ENCODE assay signal across 7 cellular contexts in genomic region chr19:7918062-7918614, GRCh38. TPM values are rescaled to one million over a fixed set of nuclear protein-coding genes. Genes with fewer than 3 reads are reported as not detected.
A peak's percentile ranks its signal among the peaks of the same experiment; 100 is the strongest.
DNase-seq lines count a peak whose midpoint lies in the region; ATAC-seq, FAIRE-seq and TF ChIP-seq lines count a peak whose summit lies in the region.
"Not testable (repeated sequence)": the region's sequence is repeated elsewhere in the genome, so short reads cannot be mapped to it uniquely, and the experiment has no call there.
"Had no signal": no experiment of that assay in that cellular context is flagged by ENCODE, and none has a peak within 500 bp of the region (broad histone marks: within the 10 kb centered on the region; RNA-seq: fewer than 3 reads in every experiment).

No MANE protein-coding gene starts in this region.

- peaks cover 30% of the 10 kb centered on the region for H3K27me3 ChIP-seq in MM.1S (replicated peaks; ENCODE audit: insufficient read depth, low read length)
- H3K27me3 ChIP-seq in ectodermal cell (ENCODE audit: control insufficient read depth, insufficient read depth, low read length, poor library complexity, severe bottlenecking) = peaks cover 60% of the 10 kb centered on the region
- peaks cover 24% of the 10 kb centered on the region for H3K27me3 ChIP-seq in keratinocyte (ENCODE audit: control insufficient read depth, extremely low read depth, insufficient read depth, low read length)
- peaks cover 40 to 49% (median 46%) of the 10 kb centered on the region in 3 donors for H3K27me3 ChIP-seq in gastrocnemius medialis

- not testable (repeated sequence) for TF ChIP-seq CTCF in AG09309 (IDR thresholded peaks at IDR 0.05; ENCODE audit: control insufficient read depth, insufficient read depth, low read depth, low read length, missing control alignments); MM.1S (IDR thresholded peaks at IDR 0.05; ENCODE audit: low read length); keratinocyte (optimal IDR thresholded peaks at IDR 0.05 in 1 of 3, IDR thresholded peaks at IDR 0.05 in 1 of 3, conservative IDR thresholded peaks at IDR 0.05 in 1 of 3; ENCODE audit: extremely low read depth in 1 of 3, insufficient read depth in 2 of 3, low read length in 3 of 3)
- TF ChIP-seq CTCF in gastrocnemius medialis (IDR thresholded peaks at IDR 0.05 in 4 of 5, conservative IDR thresholded peaks at IDR 0.05 in 1 of 5) = peak in 1 of 5 experiments; percentile 1

- not testable (repeated sequence) for H3K79me2 ChIP-seq in MM.1S (ENCODE audit: low read length); keratinocyte (ENCODE audit: control insufficient read depth, insufficient read depth, low read length)

- in situ Hi-C loops in gastrocnemius medialis (cut with MboI; ENCODE audit: low sequenced_read_pairs in 4 of 4) = not testable (repeated sequence)

- dilution Hi-C loops in keratinocyte (cut with MboI; ENCODE audit: extremely low pct_ligation_motif_present, low sequenced_read_pairs) = not testable (repeated sequence)

- not testable (repeated sequence) for H3K9me3 ChIP-seq in MM.1S (replicated peaks; ENCODE audit: insufficient read depth, low read length); ectodermal cell (ENCODE audit: control insufficient read depth, low read length); keratinocyte (ENCODE audit: control insufficient read depth, low read depth, low read length); gastrocnemius medialis

- H3K4me2 ChIP-seq in MM.1S (ENCODE audit: low read depth, low read length) (peak overlapping the region; percentile 96), keratinocyte (ENCODE audit: control insufficient read depth, extremely low read depth, insufficient read depth, low read depth, low read length) (peak overlapping the region; percentile 81)

- TF ChIP-seq POLR2A in gastrocnemius medialis (IDR thresholded peaks at IDR 0.05) = not testable (repeated sequence)

- intact Hi-C loops in gastrocnemius medialis (cut with DNase I; ENCODE audit: low total_unique reads) = not testable (repeated sequence)

- not testable (repeated sequence) for H3K9me3 Mint-ChIP-seq in activated T-cell treated with anti-CD3 and anti-CD28 coated beads, Interleukin-2, amount 50 U/mL, for 72 hours

- not testable (repeated sequence) for H4K20me1 ChIP-seq in MM.1S (ENCODE audit: insufficient read depth, low read length); keratinocyte (ENCODE audit: control insufficient read depth, extremely low read depth, insufficient read depth, low read length)

- not testable (repeated sequence) for FAIRE-seq in keratinocyte (lab: Jason Lieb, UNC)

- peaks cover 28% of the 10 kb centered on the region for H3K27me3 Mint-ChIP-seq in activated T-cell treated with anti-CD3 and anti-CD28 coated beads, Interleukin-2, amount 50 U/mL, for 72 hours (ENCODE audit: low read depth)

- H2AFZ ChIP-seq in MM.1S (ENCODE audit: low read length) = peak overlapping the region; percentile 65
- not testable (repeated sequence) for H2AFZ ChIP-seq in keratinocyte (ENCODE audit: control insufficient read depth, low read length)

- H3K4me1 ChIP-seq in MM.1S (ENCODE audit: low read length) = peaks cover 10% of the 10 kb centered on the region; the same call in 1 of the 2 replicates
- peaks cover 31% of the 10 kb centered on the region for H3K4me1 ChIP-seq in ectodermal cell (ENCODE audit: control insufficient read depth, insufficient read depth, low read length)
- peaks cover 18% of the 10 kb centered on the region for H3K4me1 ChIP-seq in keratinocyte (ENCODE audit: control insufficient read depth, extremely low read depth, insufficient read depth, low read length)
- peaks cover 21 to 38% of the 10 kb centered on the region in 2 donors for H3K4me1 ChIP-seq in gastrocnemius medialis

- H3K36me3 ChIP-seq in MM.1S (replicated peaks; ENCODE audit: insufficient read depth, low read length); ectodermal cell (ENCODE audit: control insufficient read depth, insufficient read depth, low read length); keratinocyte (ENCODE audit: control insufficient read depth in 2 of 2, extremely low read depth in 1 of 2, insufficient read depth in 2 of 2, low read length in 2 of 2): not testable (repeated sequence)
- H3K36me3 ChIP-seq in gastrocnemius medialis = peaks cover 0 to 13% of the 10 kb centered on the region in 2 donors

- H3K9me2 ChIP-seq in MM.1S (replicated peaks; ENCODE audit: insufficient read depth, low read length) = not testable (repeated sequence)

- peak overlapping the region; percentile 26 to 79 for H3K4me3 Mint-ChIP-seq in activated T-cell treated with anti-CD3 and anti-CD28 coated beads, Interleukin-2, amount 50 U/mL, for 72 hours

- H3K9ac ChIP-seq in MM.1S (ENCODE audit: low read length) = peak overlapping the region; percentile 44; the same call in 1 of the 2 replicates
- H3K9ac ChIP-seq in keratinocyte (ENCODE audit: control insufficient read depth, extremely low read depth, insufficient read depth, low read length) = not testable (repeated sequence)

- not testable (repeated sequence) for H3K27ac ChIP-seq in MM.1S (ENCODE audit: low read length); ectodermal cell (ENCODE audit: insufficient read depth, low read depth, low read length, poor library complexity, severe bottlenecking); keratinocyte (ENCODE audit: control insufficient read depth, insufficient read depth, low read length)
- peak overlapping the region in 2 of 4 donors; percentile 43 to 92 for H3K27ac ChIP-seq in gastrocnemius medialis

- 43 to 45% methylated on average over 28 to 29 of the region's 29 CpGs for WGBS in ectodermal cell, 2 experiments

- H3K4me1 Mint-ChIP-seq in activated T-cell treated with anti-CD3 and anti-CD28 coated beads, Interleukin-2, amount 50 U/mL, for 72 hours (ENCODE audit: low read depth) = peaks cover 31% of the 10 kb centered on the region

- DNase-seq in AG09309 (ENCODE audit: low read depth); MM.1S; activated T-cell treated with anti-CD3 and anti-CD28 coated beads, Interleukin-2, amount 50 U/mL, for 72 hours; keratinocyte (ENCODE audit: low read depth, low spot score); gastrocnemius medialis: not testable (repeated sequence)

- not testable (repeated sequence) for H3K9me1 ChIP-seq in keratinocyte (ENCODE audit: control insufficient read depth, extremely low read depth, insufficient read depth, low read length)

- H3K4me3 ChIP-seq in AG09309 (ENCODE audit: control insufficient read depth, low read depth, low read length) (peak overlapping the region; percentile 43), MM.1S (ENCODE audit: low read length) (peak overlapping the region; percentile 58), ectodermal cell (ENCODE audit: insufficient read depth, low read depth, low read length) (peak overlapping the region; percentile 36), keratinocyte (ENCODE audit: control insufficient read depth in 2 of 3, extremely low read depth in 1 of 3, insufficient read depth in 2 of 3, low read depth in 1 of 3, low read length in 3 of 3) (peak overlapping the region in 1 of 3 experiments; percentile 20), gastrocnemius medialis (peak overlapping the region in 3 of 4 donors; percentile 35 to 42 (median 39))

- not testable (repeated sequence) for H3K36me3 Mint-ChIP-seq in activated T-cell treated with anti-CD3 and anti-CD28 coated beads, Interleukin-2, amount 50 U/mL, for 72 hours (ENCODE audit: insufficient read depth in 2 of 2)

- H3K27ac Mint-ChIP-seq in activated T-cell treated with anti-CD3 and anti-CD28 coated beads, Interleukin-2, amount 50 U/mL, for 72 hours = not testable (repeated sequence)

- peaks cover 18% of the 10 kb centered on the region for H3F3A ChIP-seq in MM.1S (ENCODE audit: insufficient read depth, low read length)

- ATAC-seq in activated T-cell treated with anti-CD3 and anti-CD28 coated beads, Interleukin-2, amount 50 U/mL, for 72 hours (replicated peaks in 1 of 2); gastrocnemius medialis: not testable (repeated sequence)

RNA-seq across cellular contexts. Expression of gene SNAPC2, which starts 2.0 kb away (rescaled TPM):
- total RNA-seq in activated T-cell treated with anti-CD3 and anti-CD28 coated beads, Interleukin-2, amount 50 U/mL, for 72 hours = 10 to 100 TPM; 23.7 to 25.5 TPM
- polyA plus RNA-seq in ectodermal cell (2013, experiment 1 of 4) = 23.6 TPM
- polyA plus RNA-seq in ectodermal cell (2013, experiment 2 of 4) = 20.4 TPM
- 26.5 TPM for polyA plus RNA-seq in ectodermal cell (2013, experiment 3 of 4)
- 30.2 TPM for polyA plus RNA-seq in ectodermal cell (2013, experiment 4 of 4)
- polyA plus RNA-seq in keratinocyte = 10.7 to 15.5 TPM (median 10.8 TPM) in 3 replicates
- polyA plus RNA-seq in keratinocyte (2011; ENCODE audit: low read depth) = 5.6 TPM
- polyA plus RNA-seq in keratinocyte (2011; cell fraction: cytosol; rRNA removed) = 8.6 and 20.3 TPM in 2 replicates
- 6.8 and 12.3 TPM in 2 replicates for polyA plus RNA-seq in keratinocyte (2011; cell fraction: nucleus; rRNA removed)
- polyA plus RNA-seq in keratinocyte (2012; ENCODE audit: low replicate concordance) = 20.4 and 21.6 TPM in 2 replicates
- 5.8 to 18.7 TPM (median 15.3 TPM) in 3 replicates for polyA minus RNA-seq in keratinocyte
- polyA minus RNA-seq in keratinocyte (2011; cell fraction: cytosol; rRNA and poly(A)+ RNA removed) = 15.5 TPM
- polyA minus RNA-seq in keratinocyte (2011; cell fraction: nucleus; rRNA and poly(A)+ RNA removed) = 6.1 and 6.4 TPM in 2 replicates
- 10 to 100 TPM in 1 of 4 donors, 1 to 10 TPM in 3; 4.6 to 10.9 (median 7.1) TPM for total RNA-seq in gastrocnemius medialis

RNA-seq across cellular contexts. Expression of gene TGFBR3L, which starts 3.5 kb away (rescaled TPM):
- total RNA-seq in activated T-cell treated with anti-CD3 and anti-CD28 coated beads, Interleukin-2, amount 50 U/mL, for 72 hours = 1 to 10 TPM; 7.4 to 9.7 TPM
- polyA plus RNA-seq in ectodermal cell (2013, experiment 1 of 4) = 0.80 TPM
- polyA plus RNA-seq in ectodermal cell (2013, experiment 2 of 4) = not detected
- 1.2 TPM for polyA plus RNA-seq in ectodermal cell (2013, experiment 3 of 4)
- 1.4 TPM for polyA plus RNA-seq in ectodermal cell (2013, experiment 4 of 4)
- polyA plus RNA-seq in keratinocyte = 0.28 to 0.72 TPM (median 0.68 TPM) in 3 replicates
- 6.7 TPM for polyA plus RNA-seq in keratinocyte (2011; ENCODE audit: low read depth)
- 0.29 and 1.6 TPM in 2 replicates for polyA plus RNA-seq in keratinocyte (2011; cell fraction: cytosol; rRNA removed)
- 0.34 and 1.3 TPM in 2 replicates for polyA plus RNA-seq in keratinocyte (2011; cell fraction: nucleus; rRNA removed)
- 1.8 and 10.1 TPM in 2 replicates for polyA plus RNA-seq in keratinocyte (2012; ENCODE audit: low replicate concordance)
- not detected in 3 replicates for polyA minus RNA-seq in keratinocyte
- not detected for polyA minus RNA-seq in keratinocyte (2011; cell fraction: cytosol; rRNA and poly(A)+ RNA removed)
- polyA minus RNA-seq in keratinocyte (2011; cell fraction: nucleus; rRNA and poly(A)+ RNA removed) = 1.5 TPM in 1 of 2 replicates, not detected in the other
- 1 to 10 TPM in 2 of 4 donors, under 1 TPM in 1, not detected in 1; 0.62 to 2.6 (median 1.5) TPM for total RNA-seq in gastrocnemius medialis
- total RNA-seq: G401 had no signal

RNA-seq across cellular contexts. Expression of gene CTXN1, which starts 7.8 kb away (rescaled TPM):
- total RNA-seq in activated T-cell treated with anti-CD3 and anti-CD28 coated beads, Interleukin-2, amount 50 U/mL, for 72 hours = under 1 TPM; 0.50 to 0.63 TPM
- 86.5 TPM for polyA plus RNA-seq in ectodermal cell (2013, experiment 1 of 4)
- polyA plus RNA-seq in ectodermal cell (2013, experiment 2 of 4) = 78.2 TPM
- 110 TPM for polyA plus RNA-seq in ectodermal cell (2013, experiment 3 of 4)
- polyA plus RNA-seq in ectodermal cell (2013, experiment 4 of 4) = 117 TPM
- 0.41 to 2.1 TPM (median 1.5 TPM) in 3 replicates for polyA plus RNA-seq in keratinocyte
- 1.2 TPM for polyA plus RNA-seq in keratinocyte (2011; ENCODE audit: low read depth)
- polyA plus RNA-seq in keratinocyte (2011; cell fraction: cytosol; rRNA removed) = 1.9 and 10.7 TPM in 2 replicates
- polyA plus RNA-seq in keratinocyte (2011; cell fraction: nucleus; rRNA removed) = 1.7 and 3.9 TPM in 2 replicates
- polyA plus RNA-seq in keratinocyte (2012; ENCODE audit: low replicate concordance) = 5.0 and 6.3 TPM in 2 replicates
- polyA minus RNA-seq in keratinocyte = 0.22 to 2.0 TPM (median 0.30 TPM) in 3 replicates
- polyA minus RNA-seq in keratinocyte (2011; cell fraction: cytosol; rRNA and poly(A)+ RNA removed) = 30.5 TPM
- polyA minus RNA-seq in keratinocyte (2011; cell fraction: nucleus; rRNA and poly(A)+ RNA removed) = 0.62 and 4.4 TPM in 2 replicates
- not detected for total RNA-seq in gastrocnemius medialis

RNA-seq across cellular contexts. Expression of gene MAP2K7, which starts 14.5 kb away (rescaled TPM):
- 10 to 100 TPM; 40.2 to 40.3 TPM for total RNA-seq in activated T-cell treated with anti-CD3 and anti-CD28 coated beads, Interleukin-2, amount 50 U/mL, for 72 hours
- polyA plus RNA-seq in ectodermal cell (2013, experiment 1 of 4) = 46.1 TPM
- 46.7 TPM for polyA plus RNA-seq in ectodermal cell (2013, experiment 2 of 4)
- 33.4 TPM for polyA plus RNA-seq in ectodermal cell (2013, experiment 3 of 4)
- 36.9 TPM for polyA plus RNA-seq in ectodermal cell (2013, experiment 4 of 4)
- 8.4 to 11.7 TPM (median 10.9 TPM) in 3 replicates for polyA plus RNA-seq in keratinocyte
- 15.8 TPM for polyA plus RNA-seq in keratinocyte (2011; ENCODE audit: low read depth)
- polyA plus RNA-seq in keratinocyte (2011; cell fraction: cytosol; rRNA removed) = 5.2 and 11.4 TPM in 2 replicates
- polyA plus RNA-seq in keratinocyte (2011; cell fraction: nucleus; rRNA removed) = 18.9 and 22.4 TPM in 2 replicates
- 14.5 and 18.4 TPM in 2 replicates for polyA plus RNA-seq in keratinocyte (2012; ENCODE audit: low replicate concordance)
- polyA minus RNA-seq in keratinocyte = 7.8 to 18.9 TPM (median 8.1 TPM) in 3 replicates
- polyA minus RNA-seq in keratinocyte (2011; cell fraction: cytosol; rRNA and poly(A)+ RNA removed) = 23.4 TPM
- 11.3 and 15.2 TPM in 2 replicates for polyA minus RNA-seq in keratinocyte (2011; cell fraction: nucleus; rRNA and poly(A)+ RNA removed)
- total RNA-seq in gastrocnemius medialis = 10 to 100 TPM; 17.7 to 41.7 (median 32.9) TPM

RNA-seq across cellular contexts. Expression of gene TIMM44, which starts 25.3 kb away (rescaled TPM):
- total RNA-seq in activated T-cell treated with anti-CD3 and anti-CD28 coated beads, Interleukin-2, amount 50 U/mL, for 72 hours = 100 to 1,000 TPM in 1 of 2 donors, 10 to 100 TPM in 1; 91.2 to 112 TPM
- polyA plus RNA-seq in ectodermal cell (2013, experiment 1 of 4) = 63.1 TPM
- polyA plus RNA-seq in ectodermal cell (2013, experiment 2 of 4) = 59.4 TPM
- 46.7 TPM for polyA plus RNA-seq in ectodermal cell (2013, experiment 3 of 4)
- polyA plus RNA-seq in ectodermal cell (2013, experiment 4 of 4) = 47.9 TPM
- 32.4 to 37.1 TPM (median 34.8 TPM) in 3 replicates for polyA plus RNA-seq in keratinocyte
- polyA plus RNA-seq in keratinocyte (2011; ENCODE audit: low read depth) = 29.0 TPM
- polyA plus RNA-seq in keratinocyte (2011; cell fraction: cytosol; rRNA removed) = 23.2 and 44.5 TPM in 2 replicates
- polyA plus RNA-seq in keratinocyte (2011; cell fraction: nucleus; rRNA removed) = 48.6 and 57.5 TPM in 2 replicates
- 43.7 and 46.1 TPM in 2 replicates for polyA plus RNA-seq in keratinocyte (2012; ENCODE audit: low replicate concordance)
- polyA minus RNA-seq in keratinocyte = 15.3 to 25.4 TPM (median 20.0 TPM) in 3 replicates
- 40.5 TPM for polyA minus RNA-seq in keratinocyte (2011; cell fraction: cytosol; rRNA and poly(A)+ RNA removed)
- 23.8 and 25.2 TPM in 2 replicates for polyA minus RNA-seq in keratinocyte (2011; cell fraction: nucleus; rRNA and poly(A)+ RNA removed)
- total RNA-seq in gastrocnemius medialis = 100 to 1,000 TPM in 1 of 4 donors, 10 to 100 TPM in 3; 53.9 to 168 (median 94.1) TPM
